Comparison of ENCODE assay signal across 1 cellular context in the genomic region with DNA sequence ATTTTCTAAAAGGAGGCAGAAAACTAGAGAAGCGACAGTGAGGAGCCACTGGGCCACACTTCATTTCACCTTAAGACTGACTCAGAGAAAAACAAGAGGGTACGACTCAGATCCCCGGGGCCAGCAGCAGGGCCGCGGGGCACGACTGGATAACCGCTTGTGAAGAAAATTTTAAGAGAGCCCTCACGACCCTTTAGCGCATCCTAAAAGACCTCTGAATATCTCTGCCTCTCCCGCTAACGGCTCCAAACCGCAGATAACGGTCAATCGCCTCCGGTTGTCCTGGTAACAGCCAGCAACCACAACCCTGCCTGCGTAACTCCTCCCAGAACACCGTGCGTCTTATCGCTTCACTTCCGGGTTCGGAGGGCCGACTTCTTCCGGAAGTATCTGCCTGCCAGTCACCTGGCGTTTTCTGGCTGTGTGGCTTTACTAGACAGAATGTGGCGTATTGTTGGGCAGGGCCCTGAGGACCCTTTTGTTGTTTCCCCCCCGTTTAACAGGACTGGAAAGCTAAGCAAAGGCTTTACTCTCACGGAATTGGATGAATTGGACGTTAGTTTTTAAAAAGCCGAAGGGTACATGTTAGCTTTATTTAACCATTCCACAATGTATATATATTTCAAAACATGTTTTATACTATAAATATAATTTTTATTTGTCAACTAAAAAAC.
TF ChIP-seq lines count a peak whose summit lies in the region.

No MANE protein-coding gene starts in this region.

TF ChIP-seq in HepG2, 621 proteins besides CTCF, POLR2A, EP300 and RAD21 (continued from another document and continues in another):
- TF ChIP-seq, protein P1, sequence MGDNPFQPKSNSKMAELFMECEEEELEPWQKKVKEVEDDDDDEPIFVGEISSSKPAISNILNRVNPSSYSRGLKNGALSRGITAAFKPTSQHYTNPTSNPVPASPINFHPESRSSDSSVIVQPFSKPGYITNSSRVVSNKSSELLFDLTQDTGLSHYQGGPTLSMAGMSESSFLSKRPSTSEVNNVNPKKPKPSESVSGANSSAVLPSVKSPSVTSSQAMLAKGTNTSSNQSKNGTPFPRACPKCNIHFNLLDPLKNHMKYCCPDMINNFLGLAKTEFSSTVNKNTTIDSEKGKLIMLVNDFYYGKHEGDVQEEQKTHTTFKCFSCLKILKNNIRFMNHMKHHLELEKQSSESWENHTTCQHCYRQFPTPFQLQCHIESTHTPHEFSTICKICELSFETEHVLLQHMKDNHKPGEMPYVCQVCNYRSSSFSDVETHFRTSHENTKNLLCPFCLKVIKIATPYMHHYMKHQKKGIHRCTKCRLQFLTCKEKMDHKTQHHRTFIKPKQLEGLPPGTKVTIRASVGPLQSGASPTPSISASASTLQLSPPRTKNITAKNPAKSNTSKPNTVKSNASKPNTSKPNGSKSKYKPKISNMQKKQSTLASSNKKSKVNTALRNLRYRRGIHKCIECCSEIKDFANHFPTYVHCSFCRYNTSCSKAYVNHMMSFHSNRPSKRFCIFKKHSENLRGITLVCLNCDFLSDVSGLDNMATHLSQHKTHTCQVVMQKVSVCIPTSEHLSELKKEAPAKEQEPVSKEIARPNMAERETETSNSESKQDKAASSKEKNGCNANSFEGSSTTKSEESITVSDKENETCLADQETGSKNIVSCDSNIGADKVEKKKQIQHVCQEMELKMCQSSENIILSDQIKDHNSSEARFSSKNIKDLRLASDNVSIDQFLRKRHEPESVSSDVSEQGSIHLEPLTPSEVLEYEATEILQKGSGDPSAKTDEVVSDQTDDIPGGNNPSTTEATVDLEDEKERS (CRISPR knock-in tag; IDR thresholded peaks at IDR 0.05) = no peak
- TF ChIP-seq SOX13 (IDR thresholded peaks at IDR 0.05) = no peak
- peak in 1 of 2 experiments; percentile 24; a peak in 1 of 4 replicates for TF ChIP-seq SOX13 (CRISPR knock-in tag; conservative IDR thresholded peaks at IDR 0.05 in 1 of 2, IDR thresholded peaks at IDR 0.05 in 1 of 2)
- no peak for TF ChIP-seq ZBTB1 (CRISPR knock-in tag; IDR thresholded peaks at IDR 0.05; ENCODE audit: borderline replicate concordance)
- TF ChIP-seq ZNF773 (CRISPR knock-in tag; IDR thresholded peaks at IDR 0.05; ENCODE audit: borderline replicate concordance) = no peak
- no peak for TF ChIP-seq HDAC6 (IDR thresholded peaks at IDR 0.05; ENCODE audit: low read depth, low read length)
- TF ChIP-seq, protein P2, sequence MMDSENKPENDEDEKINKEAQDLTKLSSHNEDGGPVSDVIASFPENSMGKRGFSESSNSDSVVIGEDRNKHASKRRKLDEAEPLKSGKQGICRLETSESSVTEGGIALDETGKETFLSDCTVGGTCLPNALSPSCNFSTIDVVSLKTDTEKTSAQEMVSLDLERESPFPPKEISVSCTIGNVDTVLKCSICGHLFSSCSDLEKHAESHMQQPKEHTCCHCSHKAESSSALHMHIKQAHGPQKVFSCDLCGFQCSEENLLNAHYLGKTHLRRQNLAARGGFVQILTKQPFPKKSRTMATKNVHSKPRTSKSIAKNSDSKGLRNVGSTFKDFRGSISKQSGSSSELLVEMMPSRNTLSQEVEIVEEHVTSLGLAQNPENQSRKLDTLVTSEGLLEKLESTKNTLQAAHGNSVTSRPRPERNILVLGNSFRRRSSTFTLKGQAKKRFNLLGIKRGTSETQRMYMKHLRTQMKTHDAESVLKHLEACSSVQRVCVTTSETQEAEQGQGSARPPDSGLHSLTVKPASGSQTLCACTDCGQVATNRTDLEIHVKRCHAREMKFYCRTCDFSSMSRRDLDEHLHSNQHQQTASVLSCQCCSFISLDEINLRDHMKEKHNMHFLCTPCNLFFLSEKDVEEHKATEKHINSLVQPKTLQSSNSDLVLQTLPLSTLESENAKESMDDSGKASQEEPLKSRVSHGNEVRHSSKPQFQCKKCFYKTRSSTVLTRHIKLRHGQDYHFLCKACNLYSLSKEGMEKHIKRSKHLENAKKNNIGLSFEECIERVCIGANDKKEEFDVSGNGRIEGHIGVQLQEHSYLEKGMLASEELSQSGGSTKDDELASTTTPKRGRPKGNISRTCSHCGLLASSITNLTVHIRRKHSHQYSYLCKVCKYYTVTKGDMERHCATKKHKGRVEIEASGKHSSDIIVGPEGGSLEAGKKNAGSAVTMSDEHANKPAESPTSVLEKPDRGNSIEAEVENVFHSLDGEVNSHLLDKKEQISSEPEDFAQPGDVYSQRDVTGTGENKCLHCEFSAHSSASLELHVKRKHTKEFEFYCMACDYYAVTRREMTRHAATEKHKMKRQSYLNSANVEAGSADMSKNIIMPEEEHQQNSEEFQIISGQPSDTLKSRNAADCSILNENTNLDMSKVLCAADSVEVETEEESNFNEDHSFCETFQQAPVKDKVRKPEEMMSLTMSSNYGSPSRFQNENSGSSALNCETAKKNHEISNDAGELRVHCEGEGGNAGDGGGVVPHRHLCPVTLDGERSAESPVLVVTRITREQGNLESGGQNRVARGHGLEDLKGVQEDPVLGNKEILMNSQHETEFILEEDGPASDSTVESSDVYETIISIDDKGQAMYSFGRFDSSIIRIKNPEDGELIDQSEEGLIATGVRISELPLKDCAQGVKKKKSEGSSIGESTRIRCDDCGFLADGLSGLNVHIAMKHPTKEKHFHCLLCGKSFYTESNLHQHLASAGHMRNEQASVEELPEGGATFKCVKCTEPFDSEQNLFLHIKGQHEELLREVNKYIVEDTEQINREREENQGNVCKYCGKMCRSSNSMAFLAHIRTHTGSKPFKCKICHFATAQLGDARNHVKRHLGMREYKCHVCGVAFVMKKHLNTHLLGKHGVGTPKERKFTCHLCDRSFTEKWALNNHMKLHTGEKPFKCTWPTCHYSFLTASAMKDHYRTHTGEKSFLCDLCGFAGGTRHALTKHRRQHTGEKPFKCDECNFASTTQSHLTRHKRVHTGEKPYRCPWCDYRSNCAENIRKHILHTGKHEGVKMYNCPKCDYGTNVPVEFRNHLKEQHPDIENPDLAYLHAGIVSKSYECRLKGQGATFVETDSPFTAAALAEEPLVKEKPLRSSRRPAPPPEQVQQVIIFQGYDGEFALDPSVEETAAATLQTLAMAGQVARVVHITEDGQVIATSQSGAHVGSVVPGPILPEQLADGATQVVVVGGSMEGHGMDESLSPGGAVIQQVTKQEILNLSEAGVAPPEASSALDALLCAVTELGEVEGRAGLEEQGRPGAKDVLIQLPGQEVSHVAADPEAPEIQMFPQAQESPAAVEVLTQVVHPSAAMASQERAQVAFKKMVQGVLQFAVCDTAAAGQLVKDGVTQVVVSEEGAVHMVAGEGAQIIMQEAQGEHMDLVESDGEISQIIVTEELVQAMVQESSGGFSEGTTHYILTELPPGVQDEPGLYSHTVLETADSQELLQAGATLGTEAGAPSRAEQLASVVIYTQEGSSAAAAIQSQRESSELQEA (CRISPR knock-in tag; IDR thresholded peaks at IDR 0.05; ENCODE audit: not compliant biosample characterization) = no peak
- TF ChIP-seq ZNF3 (CRISPR knock-in tag; IDR thresholded peaks at IDR 0.05) = no peak
- TF ChIP-seq ZKSCAN8 (CRISPR knock-in tag; IDR thresholded peaks at IDR 0.05; ENCODE audit: borderline replicate concordance) = peak; percentile 61; the same call in 1 of the 2 replicates
- TF ChIP-seq, protein P3, sequence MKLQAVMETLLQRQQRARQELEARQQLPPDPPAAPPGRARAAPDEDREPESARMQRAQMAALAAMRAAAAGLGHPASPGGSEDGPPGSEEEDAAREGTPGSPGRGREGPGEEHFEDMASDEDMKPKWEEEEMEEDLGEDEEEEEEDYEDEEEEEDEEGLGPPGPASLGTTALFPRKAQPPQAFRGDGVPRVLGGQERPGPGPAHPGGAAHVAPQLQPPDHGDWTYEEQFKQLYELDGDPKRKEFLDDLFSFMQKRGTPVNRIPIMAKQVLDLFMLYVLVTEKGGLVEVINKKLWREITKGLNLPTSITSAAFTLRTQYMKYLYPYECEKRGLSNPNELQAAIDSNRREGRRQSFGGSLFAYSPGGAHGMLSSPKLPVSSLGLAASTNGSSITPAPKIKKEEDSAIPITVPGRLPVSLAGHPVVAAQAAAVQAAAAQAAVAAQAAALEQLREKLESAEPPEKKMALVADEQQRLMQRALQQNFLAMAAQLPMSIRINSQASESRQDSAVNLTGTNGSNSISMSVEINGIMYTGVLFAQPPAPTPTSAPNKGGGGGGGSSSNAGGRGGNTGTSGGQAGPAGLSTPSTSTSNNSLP (IDR thresholded peaks at IDR 0.05; ENCODE audit: low read depth, low read length) = no peak
- no peak for TF ChIP-seq JUN (CRISPR knock-in tag; IDR thresholded peaks at IDR 0.05)
- TF ChIP-seq HHEX (CRISPR knock-in tag; IDR thresholded peaks at IDR 0.05) = no peak
- no peak for TF ChIP-seq MAFK (conservative IDR thresholded peaks at IDR 0.05 in 1 of 2, IDR thresholded peaks at IDR 0.05 in 1 of 2; ENCODE audit: low read length in 2 of 2)
- no peak for TF ChIP-seq JDP2 (CRISPR knock-in tag; IDR thresholded peaks at IDR 0.05; ENCODE audit: borderline replicate concordance)
- TF ChIP-seq ETV5 (CRISPR knock-in tag; IDR thresholded peaks at IDR 0.05; ENCODE audit: borderline replicate concordance) = peak; percentile 90
- no peak for TF ChIP-seq ZNF382 (CRISPR knock-in tag; IDR thresholded peaks at IDR 0.05; ENCODE audit: borderline replicate concordance)
- TF ChIP-seq ZSCAN29 (CRISPR knock-in tag; conservative IDR thresholded peaks at IDR 0.05) = 0 out of 2 replicates have a peak, but pooled peaks have one; percentile 51
- TF ChIP-seq TCF7L2 (IDR thresholded peaks at IDR 0.05; ENCODE audit: low read depth, low read length) = no peak
- TF ChIP-seq, protein P4, sequence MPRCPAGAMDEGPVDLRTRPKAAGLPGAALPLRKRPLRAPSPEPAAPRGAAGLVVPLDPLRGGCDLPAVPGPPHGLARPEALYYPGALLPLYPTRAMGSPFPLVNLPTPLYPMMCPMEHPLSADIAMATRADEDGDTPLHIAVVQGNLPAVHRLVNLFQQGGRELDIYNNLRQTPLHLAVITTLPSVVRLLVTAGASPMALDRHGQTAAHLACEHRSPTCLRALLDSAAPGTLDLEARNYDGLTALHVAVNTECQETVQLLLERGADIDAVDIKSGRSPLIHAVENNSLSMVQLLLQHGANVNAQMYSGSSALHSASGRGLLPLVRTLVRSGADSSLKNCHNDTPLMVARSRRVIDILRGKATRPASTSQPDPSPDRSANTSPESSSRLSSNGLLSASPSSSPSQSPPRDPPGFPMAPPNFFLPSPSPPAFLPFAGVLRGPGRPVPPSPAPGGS (CRISPR knock-in tag; IDR thresholded peaks at IDR 0.05) = no peak
- TF ChIP-seq, protein P5, sequence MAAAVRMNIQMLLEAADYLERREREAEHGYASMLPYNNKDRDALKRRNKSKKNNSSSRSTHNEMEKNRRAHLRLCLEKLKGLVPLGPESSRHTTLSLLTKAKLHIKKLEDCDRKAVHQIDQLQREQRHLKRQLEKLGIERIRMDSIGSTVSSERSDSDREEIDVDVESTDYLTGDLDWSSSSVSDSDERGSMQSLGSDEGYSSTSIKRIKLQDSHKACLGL (CRISPR knock-in tag; IDR thresholded peaks at IDR 0.05) = no peak
- no peak for TF ChIP-seq ZNF441 (CRISPR knock-in tag; IDR thresholded peaks at IDR 0.05; ENCODE audit: borderline replicate concordance)
- TF ChIP-seq ZFYVE20 (CRISPR knock-in tag; IDR thresholded peaks at IDR 0.05; ENCODE audit: borderline replicate concordance, low read depth) = no peak
- TF ChIP-seq, protein P6, sequence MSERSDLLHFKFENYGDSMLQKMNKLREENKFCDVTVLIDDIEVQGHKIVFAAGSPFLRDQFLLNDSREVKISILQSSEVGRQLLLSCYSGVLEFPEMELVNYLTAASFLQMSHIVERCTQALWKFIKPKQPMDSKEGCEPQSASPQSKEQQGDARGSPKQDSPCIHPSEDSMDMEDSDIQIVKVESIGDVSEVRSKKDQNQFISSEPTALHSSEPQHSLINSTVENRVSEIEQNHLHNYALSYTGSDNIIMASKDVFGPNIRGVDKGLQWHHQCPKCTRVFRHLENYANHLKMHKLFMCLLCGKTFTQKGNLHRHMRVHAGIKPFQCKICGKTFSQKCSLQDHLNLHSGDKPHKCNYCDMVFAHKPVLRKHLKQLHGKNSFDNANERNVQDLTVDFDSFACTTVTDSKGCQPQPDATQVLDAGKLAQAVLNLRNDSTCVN (CRISPR knock-in tag; IDR thresholded peaks at IDR 0.05; ENCODE audit: borderline replicate concordance) = no peak
- TF ChIP-seq GPN1 (CRISPR knock-in tag; IDR thresholded peaks at IDR 0.05; ENCODE audit: borderline replicate concordance) = no peak
- TF ChIP-seq TMF1 (CRISPR knock-in tag; IDR thresholded peaks at IDR 0.05; ENCODE audit: low read depth) = no peak
- TF ChIP-seq ZNF264 (CRISPR knock-in tag; IDR thresholded peaks at IDR 0.05) = no peak; the same call in 1 of the 2 replicates
- TF ChIP-seq, protein P7, sequence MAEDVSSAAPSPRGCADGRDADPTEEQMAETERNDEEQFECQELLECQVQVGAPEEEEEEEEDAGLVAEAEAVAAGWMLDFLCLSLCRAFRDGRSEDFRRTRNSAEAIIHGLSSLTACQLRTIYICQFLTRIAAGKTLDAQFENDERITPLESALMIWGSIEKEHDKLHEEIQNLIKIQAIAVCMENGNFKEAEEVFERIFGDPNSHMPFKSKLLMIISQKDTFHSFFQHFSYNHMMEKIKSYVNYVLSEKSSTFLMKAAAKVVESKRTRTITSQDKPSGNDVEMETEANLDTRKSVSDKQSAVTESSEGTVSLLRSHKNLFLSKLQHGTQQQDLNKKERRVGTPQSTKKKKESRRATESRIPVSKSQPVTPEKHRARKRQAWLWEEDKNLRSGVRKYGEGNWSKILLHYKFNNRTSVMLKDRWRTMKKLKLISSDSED (CRISPR knock-in tag; IDR thresholded peaks at IDR 0.05) = no peak
- no peak for TF ChIP-seq ZSCAN21 (CRISPR knock-in tag; IDR thresholded peaks at IDR 0.05; ENCODE audit: borderline replicate concordance)
- TF ChIP-seq RXRB (CRISPR knock-in tag; IDR thresholded peaks at IDR 0.05; ENCODE audit: borderline replicate concordance) = peak; percentile 46; the same call in 1 of the 2 replicates
- TF ChIP-seq ZNF788 (CRISPR knock-in tag; IDR thresholded peaks at IDR 0.05; ENCODE audit: borderline replicate concordance) = peak; percentile 72; the same call in 1 of the 2 replicates
- TF ChIP-seq, protein P8, sequence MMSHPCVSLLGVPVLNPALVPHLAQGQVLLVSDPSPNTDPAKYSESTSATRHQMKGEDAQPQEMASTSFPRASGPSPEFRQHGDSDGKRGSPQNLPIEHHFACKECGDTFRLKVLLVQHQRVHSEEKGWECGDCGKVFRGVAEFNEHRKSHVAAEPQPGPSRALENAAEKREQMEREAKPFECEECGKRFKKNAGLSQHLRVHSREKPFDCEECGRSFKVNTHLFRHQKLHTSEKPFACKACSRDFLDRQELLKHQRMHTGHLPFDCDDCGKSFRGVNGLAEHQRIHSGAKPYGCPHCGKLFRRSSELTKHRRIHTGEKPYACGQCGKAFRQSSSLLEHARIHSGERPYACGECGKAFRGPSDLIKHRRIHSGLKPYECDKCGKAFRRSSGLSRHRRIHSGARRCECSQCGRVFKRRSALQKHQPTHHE (CRISPR knock-in tag; IDR thresholded peaks at IDR 0.05; ENCODE audit: borderline replicate concordance) = no peak
- no peak for TF ChIP-seq ZNF724P (CRISPR knock-in tag; IDR thresholded peaks at IDR 0.05; ENCODE audit: borderline replicate concordance)
